In genomic region chr12:25960176-25960575, GRCh38 we compare ENCODE assay signal across 9 cellular contexts. TPM values are rescaled to one million over a fixed set of nuclear protein-coding genes. Genes with fewer than 3 reads are reported as not detected.
DNase-seq lines count a peak whose midpoint lies in the region; TF ChIP-seq lines count a peak whose summit lies in the region.
"Had no signal": no experiment of that assay in that cellular context is flagged by ENCODE, and none has a peak within 500 bp of the region (broad histone marks: within the 10 kb centered on the region; RNA-seq: fewer than 3 reads in every experiment).

No MANE protein-coding gene starts in this region.

- H3K27me3 ChIP-seq in fibroblast of lung (ENCODE audit: control insufficient read depth, insufficient read depth, low read length), result no peaks in the 10 kb centered on the region

- H3K36me3 Mint-ChIP-seq in osteocyte (ENCODE audit: unreplicated experiment), result peaks cover 7% of the 10 kb centered on the region

- H4K20me1 ChIP-seq in fibroblast of lung (ENCODE audit: control insufficient read depth, extremely low read depth, insufficient read depth, low read length), result no peaks in the 10 kb centered on the region

- peak overlapping the region; percentile 90 for H3K4me2 ChIP-seq in fibroblast of lung (ENCODE audit: extremely low read depth, insufficient read depth, low read length)

- H3K27ac Mint-ChIP-seq in osteocyte (ENCODE audit: unreplicated experiment), result peak overlapping the region; percentile 96

- no peak overlapping the region for H2AFZ ChIP-seq in fibroblast of lung (ENCODE audit: low read length)

- peak overlapping the region; percentile 86 to 93 (median 89) for H3K4me3 ChIP-seq in fibroblast of lung (replicated peaks in 1 of 4; ENCODE audit: control extremely low read depth in 1 of 4, insufficient read depth in 1 of 4, low read depth in 3 of 4, low read length in 4 of 4)

- DNase-seq in SHP77 treated with DMSO at 0.1 percent for 48 hours (lab: John Stamatoyannopoulos, UW) (peak; percentile 3), SHP77 (lab: John Stamatoyannopoulos, UW) (no peak), SK-MEL-5 (ENCODE audit: low read depth, low spot score) (peak; percentile 75), fibroblast of lung (ENCODE audit: low read depth in 2 of 2) (peak; percentile 45 to 50), osteocyte (ENCODE audit: extremely low spot score, unreplicated experiment) (no peak), RKO (ENCODE audit: low spot score) (no peak)
- DNase-seq in stimulated activated CD4-positive, alpha-beta T cell treated with anti-CD3 and anti-CD28 coated beads, Interleukin-15, amount 100 ng/mL, for 24 hours, result no peak
- DNase-seq in stimulated activated CD4-positive, alpha-beta T cell treated with anti-CD3 and anti-CD28 coated beads, Interleukin-1b, Interleukin-23, amount 100 ng/mL, for 48 hours, result no peak
- DNase-seq: DND-41 had no signal

- in situ Hi-C loops in SK-MEL-5 (cut with HindIII; ENCODE audit: low pct_unique_long_range_greater_than_20kb, low sequenced_read_pairs), result no loop called here

- no peaks in the 10 kb centered on the region for H3K27me3 Mint-ChIP-seq in osteocyte (ENCODE audit: unreplicated experiment)

- H3K9me3 ChIP-seq in fibroblast of lung (ENCODE audit: control insufficient read depth, insufficient read depth, low read depth, low read length), result no peaks in the 10 kb centered on the region

- peaks cover 9% of the 10 kb centered on the region for H3K4me1 ChIP-seq in fibroblast of lung (ENCODE audit: control insufficient read depth, extremely low read depth, insufficient read depth, low read length)

- H3K36me3 ChIP-seq in fibroblast of lung (ENCODE audit: control insufficient read depth, insufficient read depth, low read length), result no peaks in the 10 kb centered on the region

- H3K27ac ChIP-seq in fibroblast of lung (ENCODE audit: insufficient read depth, low read length), result peak overlapping the region; percentile 96

- peak overlapping the region; percentile 95 for H3K9ac ChIP-seq in fibroblast of lung (ENCODE audit: insufficient read depth, low read length)

- H3K79me2 ChIP-seq in fibroblast of lung (ENCODE audit: control insufficient read depth, insufficient read depth, low read length), result peaks cover 54% of the 10 kb centered on the region

- TF ChIP-seq CTCF in fibroblast of lung (conservative IDR thresholded peaks at IDR 0.05 in 1 of 2, IDR thresholded peaks at IDR 0.05 in 1 of 2; ENCODE audit: low read depth in 1 of 2, low read length in 2 of 2), result peak; percentile 23 to 46
- TF ChIP-seq CTCF in osteocyte (IDR thresholded peaks at IDR 0.05), result peak; percentile 24

- H3K4me3 Mint-ChIP-seq in osteocyte (ENCODE audit: unreplicated experiment), result peak overlapping the region; percentile 93

- H3K9me3 Mint-ChIP-seq in osteocyte (ENCODE audit: unreplicated experiment), result no peaks in the 10 kb centered on the region

- H3K4me1 Mint-ChIP-seq in osteocyte (ENCODE audit: unreplicated experiment), result peaks cover 41% of the 10 kb centered on the region

RNA-seq across cellular contexts. Expression of gene RASSF8, which starts 1.7 kb away (rescaled TPM):
- 47.9 and 60.7 TPM in 2 replicates for total RNA-seq in SK-MEL-5 (2014; rRNA removed; shearing (Covaris generic))
- 22.5 and 29.1 TPM in 2 replicates for polyA plus RNA-seq in SK-MEL-5 (2015; cell fraction: cytosol; rRNA removed)
- polyA plus RNA-seq in SK-MEL-5 (2015; cell fraction: nucleus; rRNA removed), result 33.1 and 35.1 TPM in 2 replicates
- 50.6 and 52.8 TPM in 2 replicates for total RNA-seq in fibroblast of lung
- polyA plus RNA-seq in fibroblast of lung, result 22.4 and 28.8 TPM in 2 replicates
- 17.7 and 28.3 TPM in 2 replicates for polyA plus RNA-seq in fibroblast of lung (2012)
- polyA minus RNA-seq in fibroblast of lung (ENCODE audit: low replicate concordance), result 11.6 and 20.5 TPM in 2 replicates
- total RNA-seq in osteocyte, result 69.0 and 74.3 TPM in 2 replicates

Comparison
In these comparisons a context has a peak if more than half of its experiments do, and no peak if none do; other contexts are left out.
1. DNase-seq: peak in SHP77 treated with DMSO at 0.1 percent for 48 hours (single experiment), SK-MEL-5 (single experiment) and fibroblast of lung (2 of 2); none in SHP77 (0 of 2), osteocyte (single experiment), stimulated activated CD4-positive, alpha-beta T cell treated with anti-CD3 and anti-CD28 coated beads, Interleukin-15, amount 100 ng/mL, for 24 hours (single experiment), stimulated activated CD4-positive, alpha-beta T cell treated with anti-CD3 and anti-CD28 coated beads, Interleukin-1b, Interleukin-23, amount 100 ng/mL, for 48 hours (single experiment) and RKO (single experiment).